1 cellular context compared by ENCODE assay signal in the genomic region with DNA sequence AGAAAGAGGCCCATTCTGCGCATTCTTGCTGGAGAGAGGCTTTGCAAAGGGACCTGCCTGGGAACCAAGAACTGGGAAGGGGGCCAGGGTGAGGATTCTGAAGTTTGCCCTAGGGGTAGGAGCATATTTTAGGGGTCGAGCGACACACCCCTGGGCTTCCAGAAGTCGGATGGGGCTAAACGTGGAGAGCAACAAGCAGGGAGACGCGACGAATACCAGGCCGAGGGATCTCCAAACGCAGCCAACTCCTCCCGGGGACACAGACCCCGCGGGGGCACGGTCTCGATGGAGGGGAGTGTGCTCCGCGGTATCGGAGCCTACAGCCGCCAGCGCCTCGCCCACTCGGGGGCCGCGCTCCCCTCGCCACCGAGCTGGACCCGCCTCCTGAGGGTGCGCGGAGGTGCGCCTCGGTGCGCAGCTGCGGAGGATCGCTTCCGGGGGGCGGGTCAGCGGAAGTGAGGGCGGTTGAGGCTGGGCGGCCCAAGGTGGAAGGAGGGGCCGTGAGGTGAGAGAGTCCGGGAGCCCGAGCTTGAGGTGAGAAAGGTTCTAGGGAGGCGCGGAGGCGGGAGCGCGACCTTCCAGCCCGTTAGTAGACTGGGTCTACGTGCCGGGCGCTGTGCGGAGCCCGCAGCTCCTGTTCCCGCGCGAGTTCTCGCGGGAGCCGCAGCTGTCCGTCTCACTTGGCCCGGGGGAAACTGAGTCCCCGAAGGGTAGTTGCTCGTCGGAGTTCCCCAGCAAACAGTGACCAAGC.
TF ChIP-seq lines count a peak whose summit lies in the region.

A gene (plus strand): TSS at position 459 of the 751 bp plus-strand sequence. CDS start 3,151 bp downstream, outside the sequence.

TF ChIP-seq in H1, 55 proteins besides CTCF, POLR2A, EP300 and RAD21 (continued from another document):
- peak in 1 of 2 experiments; percentile 64; a peak in 2 of 4 replicates for TF ChIP-seq SIN3A (conservative IDR thresholded peaks at IDR 0.05 in 1 of 2, IDR thresholded peaks at IDR 0.05 in 1 of 2; ENCODE audit: low read depth in 1 of 2, low read length in 2 of 2)
- TF ChIP-seq ASH2L (IDR thresholded peaks at IDR 0.05; ENCODE audit: low read length) = peak; percentile 49
- TF ChIP-seq BRCA1 (IDR thresholded peaks at IDR 0.05; ENCODE audit: low read depth, low read length) = peak; percentile 85
- TF ChIP-seq, protein P1, sequence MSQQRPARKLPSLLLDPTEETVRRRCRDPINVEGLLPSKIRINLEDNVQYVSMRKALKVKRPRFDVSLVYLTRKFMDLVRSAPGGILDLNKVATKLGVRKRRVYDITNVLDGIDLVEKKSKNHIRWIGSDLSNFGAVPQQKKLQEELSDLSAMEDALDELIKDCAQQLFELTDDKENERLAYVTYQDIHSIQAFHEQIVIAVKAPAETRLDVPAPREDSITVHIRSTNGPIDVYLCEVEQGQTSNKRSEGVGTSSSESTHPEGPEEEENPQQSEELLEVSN (IDR thresholded peaks at IDR 0.05) = 0 out of 2 replicates have a peak, but pooled peaks have one; percentile 47
- TF ChIP-seq, protein P2, sequence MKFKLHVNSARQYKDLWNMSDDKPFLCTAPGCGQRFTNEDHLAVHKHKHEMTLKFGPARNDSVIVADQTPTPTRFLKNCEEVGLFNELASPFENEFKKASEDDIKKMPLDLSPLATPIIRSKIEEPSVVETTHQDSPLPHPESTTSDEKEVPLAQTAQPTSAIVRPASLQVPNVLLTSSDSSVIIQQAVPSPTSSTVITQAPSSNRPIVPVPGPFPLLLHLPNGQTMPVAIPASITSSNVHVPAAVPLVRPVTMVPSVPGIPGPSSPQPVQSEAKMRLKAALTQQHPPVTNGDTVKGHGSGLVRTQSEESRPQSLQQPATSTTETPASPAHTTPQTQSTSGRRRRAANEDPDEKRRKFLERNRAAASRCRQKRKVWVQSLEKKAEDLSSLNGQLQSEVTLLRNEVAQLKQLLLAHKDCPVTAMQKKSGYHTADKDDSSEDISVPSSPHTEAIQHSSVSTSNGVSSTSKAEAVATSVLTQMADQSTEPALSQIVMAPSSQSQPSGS (IDR thresholded peaks at IDR 0.05; ENCODE audit: low read length) = no peak
- TF ChIP-seq CTBP2 (IDR thresholded peaks at IDR 0.05; ENCODE audit: borderline replicate concordance, insufficient read depth, insufficient read length, low read length) = peak; percentile 25
- TF ChIP-seq EZH2 (IDR thresholded peaks at IDR 0.05; ENCODE audit: low read depth, low read length, severe bottlenecking) = no peak
- no peak for TF ChIP-seq NANOG (IDR thresholded peaks at IDR 0.05; ENCODE audit: insufficient read depth, low read depth, low read length, poor library complexity, severe bottlenecking)
- TF ChIP-seq KDM4A (IDR thresholded peaks at IDR 0.05; ENCODE audit: low read depth, low read length, severe bottlenecking) = peak; percentile 97
- TF ChIP-seq KDM5A (IDR thresholded peaks at IDR 0.05; ENCODE audit: low read length) = no peak
- peak; percentile 14; the same call in 1 of the 2 replicates for TF ChIP-seq EGR1 (IDR thresholded peaks at IDR 0.05; ENCODE audit: borderline replicate concordance, low read depth, low read length)
- TF ChIP-seq GABPA (IDR thresholded peaks at IDR 0.05; ENCODE audit: borderline replicate concordance, insufficient read depth, low read length) = peak; percentile 76; the same call in 1 of the 2 replicates
- TF ChIP-seq RBBP5 (IDR thresholded peaks at IDR 0.05; ENCODE audit: borderline replicate concordance, low read depth, low read length) = 0 out of 2 replicates have a peak, but pooled peaks have one; percentile 58
- TF ChIP-seq POU5F1 (IDR thresholded peaks at IDR 0.05; ENCODE audit: low read depth, low read length) = no peak
- 0 out of 2 replicates have a peak, but pooled peaks have one; percentile 11 for TF ChIP-seq CREB1 (IDR thresholded peaks at IDR 0.05)
- peak; percentile 46 for TF ChIP-seq PHF8 (conservative IDR thresholded peaks at IDR 0.05; ENCODE audit: low read depth, low read length)
- peak; percentile 42; the same call in 1 of the 2 replicates for TF ChIP-seq NRF1 (IDR thresholded peaks at IDR 0.05; ENCODE audit: low read depth, low read length)
- TF ChIP-seq, protein P3, sequence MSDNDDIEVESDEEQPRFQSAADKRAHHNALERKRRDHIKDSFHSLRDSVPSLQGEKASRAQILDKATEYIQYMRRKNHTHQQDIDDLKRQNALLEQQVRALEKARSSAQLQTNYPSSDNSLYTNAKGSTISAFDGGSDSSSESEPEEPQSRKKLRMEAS (IDR thresholded peaks at IDR 0.05) = peak; percentile 44
TF ChIP-seq in H1: peak in this region for 14.
